1 cellular context compared by ENCODE assay signal in genomic region chr1:202811296-202812175, GRCh38.
A peak's percentile ranks its signal among the peaks of the same experiment; 100 is the strongest.
TF ChIP-seq lines count a peak whose summit lies in the region.

No MANE protein-coding gene starts in this region.

TF ChIP-seq in HepG2, 621 proteins besides CTCF, POLR2A, EP300 and RAD21 (continued from another document and continues in another):
- TF ChIP-seq PBX3 (CRISPR knock-in tag; IDR thresholded peaks at IDR 0.05; ENCODE audit: borderline replicate concordance), result no peak
- TF ChIP-seq SETDB1 (CRISPR knock-in tag; IDR thresholded peaks at IDR 0.05; ENCODE audit: borderline replicate concordance), result no peak
- TF ChIP-seq ZNF570 (CRISPR knock-in tag; IDR thresholded peaks at IDR 0.05; ENCODE audit: borderline replicate concordance), result no peak
- TF ChIP-seq ARID2 (CRISPR knock-in tag; IDR thresholded peaks at IDR 0.05; ENCODE audit: borderline replicate concordance), result no peak
- no peak for TF ChIP-seq PLRG1 (conservative IDR thresholded peaks at IDR 0.05)
- no peak for TF ChIP-seq ZNF251 (CRISPR knock-in tag; IDR thresholded peaks at IDR 0.05)
- TF ChIP-seq SIX4 (CRISPR knock-in tag; IDR thresholded peaks at IDR 0.05), result no peak
- TF ChIP-seq ZMYM3 (CRISPR knock-in tag; IDR thresholded peaks at IDR 0.05), result peak; percentile 5; the same call in 1 of the 2 replicates
- TF ChIP-seq FOSL2 (CRISPR knock-in tag; IDR thresholded peaks at IDR 0.05), result no peak
- TF ChIP-seq SCMH1 (CRISPR knock-in tag; IDR thresholded peaks at IDR 0.05; ENCODE audit: borderline replicate concordance), result no peak
- no peak for TF ChIP-seq RBM22 (optimal IDR thresholded peaks at IDR 0.05; ENCODE audit: low read length)
- no peak for TF ChIP-seq GTF2F1 (IDR thresholded peaks at IDR 0.05; ENCODE audit: low read length)
- TF ChIP-seq, protein P1, sequence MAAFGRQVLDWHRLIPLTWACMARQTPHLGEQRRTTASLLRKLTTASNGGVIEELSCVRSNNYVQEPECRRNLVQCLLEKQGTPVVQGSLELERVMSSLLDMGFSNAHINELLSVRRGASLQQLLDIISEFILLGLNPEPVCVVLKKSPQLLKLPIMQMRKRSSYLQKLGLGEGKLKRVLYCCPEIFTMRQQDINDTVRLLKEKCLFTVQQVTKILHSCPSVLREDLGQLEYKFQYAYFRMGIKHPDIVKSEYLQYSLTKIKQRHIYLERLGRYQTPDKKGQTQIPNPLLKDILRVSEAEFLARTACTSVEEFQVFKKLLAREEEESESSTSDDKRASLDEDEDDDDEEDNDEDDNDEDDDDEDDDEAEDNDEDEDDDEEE (CRISPR knock-in tag; IDR thresholded peaks at IDR 0.05), result 0 out of 2 replicates have a peak, but pooled peaks have one; percentile 6
- TF ChIP-seq, protein P2, sequence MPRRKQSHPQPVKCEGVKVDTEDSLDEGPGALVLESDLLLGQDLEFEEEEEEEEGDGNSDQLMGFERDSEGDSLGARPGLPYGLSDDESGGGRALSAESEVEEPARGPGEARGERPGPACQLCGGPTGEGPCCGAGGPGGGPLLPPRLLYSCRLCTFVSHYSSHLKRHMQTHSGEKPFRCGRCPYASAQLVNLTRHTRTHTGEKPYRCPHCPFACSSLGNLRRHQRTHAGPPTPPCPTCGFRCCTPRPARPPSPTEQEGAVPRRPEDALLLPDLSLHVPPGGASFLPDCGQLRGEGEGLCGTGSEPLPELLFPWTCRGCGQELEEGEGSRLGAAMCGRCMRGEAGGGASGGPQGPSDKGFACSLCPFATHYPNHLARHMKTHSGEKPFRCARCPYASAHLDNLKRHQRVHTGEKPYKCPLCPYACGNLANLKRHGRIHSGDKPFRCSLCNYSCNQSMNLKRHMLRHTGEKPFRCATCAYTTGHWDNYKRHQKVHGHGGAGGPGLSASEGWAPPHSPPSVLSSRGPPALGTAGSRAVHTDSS (CRISPR knock-in tag; conservative IDR thresholded peaks at IDR 0.05), result no peak
- no peak for TF ChIP-seq PHF20 (CRISPR knock-in tag; IDR thresholded peaks at IDR 0.05)
- TF ChIP-seq RFXANK (CRISPR knock-in tag; IDR thresholded peaks at IDR 0.05), result no peak
- TF ChIP-seq, protein P3, sequence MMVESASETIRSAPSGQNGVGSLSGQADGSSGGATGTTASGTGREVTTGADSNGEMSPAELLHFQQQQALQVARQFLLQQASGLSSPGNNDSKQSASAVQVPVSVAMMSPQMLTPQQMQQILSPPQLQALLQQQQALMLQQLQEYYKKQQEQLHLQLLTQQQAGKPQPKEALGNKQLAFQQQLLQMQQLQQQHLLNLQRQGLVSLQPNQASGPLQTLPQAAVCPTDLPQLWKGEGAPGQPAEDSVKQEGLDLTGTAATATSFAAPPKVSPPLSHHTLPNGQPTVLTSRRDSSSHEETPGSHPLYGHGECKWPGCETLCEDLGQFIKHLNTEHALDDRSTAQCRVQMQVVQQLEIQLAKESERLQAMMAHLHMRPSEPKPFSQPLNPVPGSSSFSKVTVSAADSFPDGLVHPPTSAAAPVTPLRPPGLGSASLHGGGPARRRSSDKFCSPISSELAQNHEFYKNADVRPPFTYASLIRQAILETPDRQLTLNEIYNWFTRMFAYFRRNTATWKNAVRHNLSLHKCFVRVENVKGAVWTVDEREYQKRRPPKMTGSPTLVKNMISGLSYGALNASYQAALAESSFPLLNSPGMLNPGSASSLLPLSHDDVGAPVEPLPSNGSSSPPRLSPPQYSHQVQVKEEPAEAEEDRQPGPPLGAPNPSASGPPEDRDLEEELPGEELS (CRISPR knock-in tag; IDR thresholded peaks at IDR 0.05), result no peak; the same call in none of the 2 replicates
- no peak for TF ChIP-seq NFATC3 (CRISPR knock-in tag; IDR thresholded peaks at IDR 0.05)
- no peak for TF ChIP-seq NR2F1 (CRISPR knock-in tag; IDR thresholded peaks at IDR 0.05)
- TF ChIP-seq ZNF407 (CRISPR knock-in tag; IDR thresholded peaks at IDR 0.05; ENCODE audit: not compliant biosample characterization), result no peak
- no peak for TF ChIP-seq CEBPG (CRISPR knock-in tag; IDR thresholded peaks at IDR 0.05)
- 0 out of 2 replicates have a peak, but pooled peaks have one; percentile 42 for TF ChIP-seq KLF11 (CRISPR knock-in tag; IDR thresholded peaks at IDR 0.05)
- no peak for TF ChIP-seq SKI (IDR thresholded peaks at IDR 0.05; ENCODE audit: partially characterized antibody)
- TF ChIP-seq, protein P4, sequence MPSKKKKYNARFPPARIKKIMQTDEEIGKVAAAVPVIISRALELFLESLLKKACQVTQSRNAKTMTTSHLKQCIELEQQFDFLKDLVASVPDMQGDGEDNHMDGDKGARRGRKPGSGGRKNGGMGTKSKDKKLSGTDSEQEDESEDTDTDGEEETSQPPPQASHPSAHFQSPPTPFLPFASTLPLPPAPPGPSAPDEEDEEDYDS (CRISPR knock-in tag; IDR thresholded peaks at IDR 0.05), result no peak
- TF ChIP-seq TARDBP (CRISPR knock-in tag; IDR thresholded peaks at IDR 0.05), result no peak
- no peak; the same call in 1 of the 2 replicates for TF ChIP-seq NFKB2 (CRISPR knock-in tag; IDR thresholded peaks at IDR 0.05; ENCODE audit: borderline replicate concordance)
- no peak for TF ChIP-seq ZNF878 (CRISPR knock-in tag; IDR thresholded peaks at IDR 0.05)
- no peak for TF ChIP-seq KMT2B (CRISPR knock-in tag; IDR thresholded peaks at IDR 0.05)
- no peak for TF ChIP-seq NR1H2 (CRISPR knock-in tag; IDR thresholded peaks at IDR 0.05; ENCODE audit: borderline replicate concordance, low read depth)
- no peak for TF ChIP-seq ZIK1 (CRISPR knock-in tag; IDR thresholded peaks at IDR 0.05; ENCODE audit: borderline replicate concordance, low read depth)
- TF ChIP-seq MXI1 (IDR thresholded peaks at IDR 0.05; ENCODE audit: borderline replicate concordance, low read depth, low read length), result 0 out of 3 replicates have a peak, but pooled peaks have one; percentile 18
- no peak for TF ChIP-seq FOXP1 (IDR thresholded peaks at IDR 0.05)
- TF ChIP-seq FOXP1 (CRISPR knock-in tag; IDR thresholded peaks at IDR 0.05), result no peak
- no peak for TF ChIP-seq NCOA2 (CRISPR knock-in tag; IDR thresholded peaks at IDR 0.05)
- TF ChIP-seq ZBTB2 (CRISPR knock-in tag; IDR thresholded peaks at IDR 0.05; ENCODE audit: low read depth), result no peak
- no peak for TF ChIP-seq ATF5 (CRISPR knock-in tag; IDR thresholded peaks at IDR 0.05; ENCODE audit: low read depth)
- TF ChIP-seq ZNF552 (CRISPR knock-in tag; IDR thresholded peaks at IDR 0.05; ENCODE audit: borderline replicate concordance), result 0 out of 2 replicates have a peak, but pooled peaks have one; percentile 20
- TF ChIP-seq NONO (IDR thresholded peaks at IDR 0.05), result no peak
- no peak; the same call in 1 of the 2 replicates for TF ChIP-seq NONO (CRISPR knock-in tag; conservative IDR thresholded peaks at IDR 0.05)
- no peak; the same call in 1 of the 2 replicates for TF ChIP-seq IRF2 (CRISPR knock-in tag; IDR thresholded peaks at IDR 0.05)
- TF ChIP-seq FOXJ3 (CRISPR knock-in tag; IDR thresholded peaks at IDR 0.05; ENCODE audit: borderline replicate concordance), result no peak
- no peak for TF ChIP-seq ZNF354B (CRISPR knock-in tag; IDR thresholded peaks at IDR 0.05)
- no peak for TF ChIP-seq SRF (IDR thresholded peaks at IDR 0.05; ENCODE audit: low read depth, low read length)
- TF ChIP-seq KAT2B (IDR thresholded peaks at IDR 0.05; ENCODE audit: borderline replicate concordance, low read depth, low read length), result no peak
- peak; percentile 4; the same call in 1 of the 2 replicates for TF ChIP-seq ZBTB38 (CRISPR knock-in tag; IDR thresholded peaks at IDR 0.05)
- TF ChIP-seq SMYD3 (CRISPR knock-in tag; IDR thresholded peaks at IDR 0.05), result no peak
- no peak for TF ChIP-seq ZKSCAN5 (CRISPR knock-in tag; IDR thresholded peaks at IDR 0.05)
- TF ChIP-seq MAX (IDR thresholded peaks at IDR 0.05), result peak; percentile 89
